8 cellular contexts compared by ENCODE assay signal in genomic region chr11:46119352-46120216, GRCh38. TPM values are rescaled to one million over a fixed set of nuclear protein-coding genes. Genes with fewer than 3 reads are reported as not detected.
A peak's percentile ranks its signal among the peaks of the same experiment; 100 is the strongest.
DNase-seq lines count a peak whose midpoint lies in the region; ATAC-seq lines count a peak whose summit lies in the region.

No MANE protein-coding gene starts in this region.

- peaks cover 0 to 10% of the 10 kb centered on the region in 2 donors for H3K27me3 Mint-ChIP-seq in CD8-positive, alpha-beta memory T cell
- H3K27me3 Mint-ChIP-seq in activated CD4-positive, alpha-beta memory T cell treated with anti-CD3 and anti-CD28 coated beads, Interleukin-2, amount 10 ng/mL, durations not matched to agents 7 days and 5 days: no peaks in the 10 kb centered on the region
- H3K27me3 Mint-ChIP-seq in effector memory CD8-positive, alpha-beta T cell: no peaks in the 10 kb centered on the region

- H3K27ac ChIP-seq in CD8-positive, alpha-beta memory T cell (ENCODE audit: low read depth, low read length): peak overlapping the region; percentile 80
- H3K27ac ChIP-seq in mesodermal cell (ENCODE audit: low read depth, low read length, severe bottlenecking): peak overlapping the region; percentile 81

- peak overlapping the region; percentile 95 to 99 (median 98) for H3K4me3 Mint-ChIP-seq in CD8-positive, alpha-beta memory T cell
- H3K4me3 Mint-ChIP-seq in activated CD4-positive, alpha-beta memory T cell treated with anti-CD3 and anti-CD28 coated beads, Interleukin-2, amount 10 ng/mL, durations not matched to agents 7 days and 5 days: peak overlapping the region; percentile 96
- peak overlapping the region; percentile 98 to 99 for H3K4me3 Mint-ChIP-seq in effector memory CD8-positive, alpha-beta T cell

- WGBS in mesodermal cell (ENCODE audit: insufficient coverage in 2 of 2), 2 experiments: 0 to 5% methylated on average over 15 to 19 of the region's 56 CpGs

- no peaks in the 10 kb centered on the region for H3K9me3 Mint-ChIP-seq in CD8-positive, alpha-beta memory T cell
- no peaks in the 10 kb centered on the region for H3K9me3 Mint-ChIP-seq in activated CD4-positive, alpha-beta memory T cell treated with anti-CD3 and anti-CD28 coated beads, Interleukin-2, amount 10 ng/mL, durations not matched to agents 7 days and 5 days
- H3K9me3 Mint-ChIP-seq in effector memory CD8-positive, alpha-beta T cell: no peaks in the 10 kb centered on the region

- H3K9me3 ChIP-seq in CD8-positive, alpha-beta memory T cell (ENCODE audit: low read length): no peaks in the 10 kb centered on the region
- no peaks in the 10 kb centered on the region for H3K9me3 ChIP-seq in mesodermal cell (ENCODE audit: control insufficient read depth, low read length)

- H3K36me3 Mint-ChIP-seq in CD8-positive, alpha-beta memory T cell: peaks cover 0 to 15% (median 0%) of the 10 kb centered on the region in 3 donors
- H3K36me3 Mint-ChIP-seq in activated CD4-positive, alpha-beta memory T cell treated with anti-CD3 and anti-CD28 coated beads, Interleukin-2, amount 10 ng/mL, durations not matched to agents 7 days and 5 days (ENCODE audit: low read depth): peaks cover 6% of the 10 kb centered on the region
- H3K36me3 Mint-ChIP-seq in effector memory CD8-positive, alpha-beta T cell (ENCODE audit: insufficient read depth): peaks cover 32% of the 10 kb centered on the region

- peak overlapping the region; percentile 53 for H3K4me3 ChIP-seq in CD8-positive, alpha-beta memory T cell (ENCODE audit: low read length)
- peak overlapping the region; percentile 66 for H3K4me3 ChIP-seq in mesodermal cell (ENCODE audit: extremely low read depth, insufficient read depth, low read length, poor library complexity, severe bottlenecking)

- peaks cover 29% of the 10 kb centered on the region for H3K4me1 ChIP-seq in CD8-positive, alpha-beta memory T cell (ENCODE audit: insufficient read depth, low read length)
- H3K4me1 ChIP-seq in mesodermal cell (ENCODE audit: control insufficient read depth, insufficient read depth, low read length, poor library complexity, severe bottlenecking): peaks cover 3% of the 10 kb centered on the region

- no peaks in the 10 kb centered on the region for H3K27me3 ChIP-seq in CD8-positive, alpha-beta memory T cell (ENCODE audit: insufficient read depth, low read length, poor library complexity, severe bottlenecking)

- H3K36me3 ChIP-seq in CD8-positive, alpha-beta memory T cell (ENCODE audit: insufficient read depth, low read length): no peaks in the 10 kb centered on the region
- H3K36me3 ChIP-seq in mesodermal cell (ENCODE audit: control insufficient read depth, insufficient read depth, low read length): no peaks in the 10 kb centered on the region

- peak overlapping the region; percentile 92 to 100 (median 98) for H3K27ac Mint-ChIP-seq in CD8-positive, alpha-beta memory T cell
- H3K27ac Mint-ChIP-seq in activated CD4-positive, alpha-beta memory T cell treated with anti-CD3 and anti-CD28 coated beads, Interleukin-2, amount 10 ng/mL, durations not matched to agents 7 days and 5 days: peak overlapping the region; percentile 98
- peak overlapping the region; percentile 95 to 99 for H3K27ac Mint-ChIP-seq in effector memory CD8-positive, alpha-beta T cell

- H3K4me1 Mint-ChIP-seq in CD8-positive, alpha-beta memory T cell: peaks cover 47 to 56% (median 53%) of the 10 kb centered on the region in 3 donors
- H3K4me1 Mint-ChIP-seq in activated CD4-positive, alpha-beta memory T cell treated with anti-CD3 and anti-CD28 coated beads, Interleukin-2, amount 10 ng/mL, durations not matched to agents 7 days and 5 days: peaks cover 54% of the 10 kb centered on the region
- H3K4me1 Mint-ChIP-seq in effector memory CD8-positive, alpha-beta T cell (ENCODE audit: low read depth in 2 of 2): peaks cover 30 to 52% of the 10 kb centered on the region in 2 donors

- CTCF ChIA-PET in CD8-positive, alpha-beta memory T cell (lab: Charles Lee): no interaction called here
- CTCF ChIA-PET in activated CD4-positive, alpha-beta memory T cell treated with anti-CD3 and anti-CD28 coated beads, Interleukin-2, amount 10 ng/mL, durations not matched to agents 7 days and 5 days (lab: Charles Lee): no interaction called here

- POLR2A ChIA-PET in CD8-positive, alpha-beta memory T cell (lab: Charles Lee): interaction anchor here (0.6 to 1.4 kb wide), 3 partner anchors 9 to 965 kb away, joined by 3 to 6 read pairs (median 3); no protein-coding TSS in a partner anchor
- POLR2A ChIA-PET in activated CD4-positive, alpha-beta memory T cell treated with anti-CD3 and anti-CD28 coated beads, Interleukin-2, amount 10 ng/mL, durations not matched to agents 7 days and 5 days (lab: Charles Lee): interaction anchor here (0.6 to 1.1 kb wide), 2 partner anchors 118 to 126 kb away, joined by 4 read pairs; no protein-coding TSS in a partner anchor

- ATAC-seq in GM21825 (IDR thresholded peaks at IDR 0.05; ENCODE audit: unreplicated experiment): peak; percentile 37
- peak; percentile 53 for ATAC-seq in effector memory CD8-positive, alpha-beta T cell (replicated peaks)

- peak; percentile 48 to 78 (median 60) for DNase-seq in CD8-positive, alpha-beta memory T cell
- DNase-seq in NCI-H446 treated with DMSO at 0.1 percent for 48 hours (lab: John Stamatoyannopoulos, UW): peak; percentile 20
- peak; percentile 67 for DNase-seq in activated CD4-positive, alpha-beta memory T cell treated with anti-CD3 and anti-CD28 coated beads, Interleukin-2, amount 10 ng/mL, durations not matched to agents 7 days and 5 days
- DNase-seq in effector memory CD8-positive, alpha-beta T cell: peak; percentile 62 to 67 (median 64)
- peak; percentile 25 to 28 for DNase-seq in stimulated activated CD8-positive, alpha-beta memory T cell treated with anti-CD3 and anti-CD28 coated beads, Interleukin-2, amount 100 ng/mL, for 48 hours (ENCODE audit: low read depth in 2 of 2)
- DNase-seq in DMS153 (lab: John Stamatoyannopoulos, UW): no peak

RNA-seq across cellular contexts. Expression of gene PHF21A, which starts 1.7 kb away (rescaled TPM):
- total RNA-seq in CD8-positive, alpha-beta memory T cell: 10 to 100 TPM; 30.5 to 33.5 TPM
- polyA plus RNA-seq in CD8-positive, alpha-beta memory T cell: 14.1 TPM
- 10 to 100 TPM; 52.6 to 56.9 TPM for total RNA-seq in activated CD4-positive, alpha-beta memory T cell treated with anti-CD3 and anti-CD28 coated beads, Interleukin-2, amount 10 ng/mL, durations not matched to agents 7 days and 5 days
- polyA plus RNA-seq in mesodermal cell (2013, experiment 1 of 2): 48.6 TPM
- 49.8 TPM for polyA plus RNA-seq in mesodermal cell (2013, experiment 2 of 2)
